In genomic region chr4:8125526-8126056, GRCh38 we compare ENCODE assay signal across 24 cellular contexts. TPM values are rescaled to one million over a fixed set of nuclear protein-coding genes. Genes with fewer than 3 reads are reported as not detected.
A peak's percentile ranks its signal among the peaks of the same experiment; 100 is the strongest.
DNase-seq lines count a peak whose midpoint lies in the region; ATAC-seq, FAIRE-seq and TF ChIP-seq lines count a peak whose summit lies in the region.
"Had no signal": no experiment of that assay in that cellular context is flagged by ENCODE, and none has a peak within 500 bp of the region (broad histone marks: within the 10 kb centered on the region; RNA-seq: fewer than 3 reads in every experiment).

No MANE protein-coding gene starts in this region.

- DNase-seq in right cardiac atrium (peak in 2 of 3 donors; percentile 29 to 37), left ventricle myocardium inferior (no peak), bronchial epithelial cell (ENCODE audit: low read depth) (no peak), trophoblast cell (no peak), SKM-1 (lab: John Stamatoyannopoulos, UW; ENCODE audit: unreplicated experiment) (no peak), foreskin melanocyte (no peak)
- DNase-seq: 8988T; ACHN; AML-193; BE2C; Caco-2; CD4-positive, CD25-positive, alpha-beta regulatory T cell; CD8-positive, alpha-beta T cell; DMS153; DND-41; HCEC 1CT had no signal

- H3K27ac ChIP-seq in right cardiac atrium (ENCODE audit: low read length) (no peak overlapping the region), left ventricle myocardium inferior (replicated peaks) (no peak overlapping the region), trophoblast cell (ENCODE audit: low read depth, low read length) (no peak overlapping the region), skeletal muscle tissue (ENCODE audit: low read depth, low read length) (peak overlapping the region; percentile 99)
- H3K27ac ChIP-seq: A549, C4-2B had no signal

- H3K4me2 ChIP-seq in trophoblast cell (ENCODE audit: low read length): no peak overlapping the region
- H3K4me2 ChIP-seq: A549, GM23338 had no signal

- H3K4me3 ChIP-seq in right cardiac atrium (ENCODE audit: low read length) (no peak overlapping the region), left ventricle myocardium inferior (no peak overlapping the region), bronchial epithelial cell (ENCODE audit: low read depth, low read length) (no peak overlapping the region), trophoblast cell (ENCODE audit: low read depth, low read length) (no peak overlapping the region), skeletal muscle tissue (ENCODE audit: low read length in 3 of 3) (peak overlapping the region; percentile 83 to 93 (median 91))
- H3K4me3 ChIP-seq: A549, GM23338 had no signal

- H3K9me3 ChIP-seq in right cardiac atrium (ENCODE audit: control insufficient read depth, low read length) (no peaks in the 10 kb centered on the region), left ventricle myocardium inferior (replicated peaks) (no peaks in the 10 kb centered on the region), trophoblast cell (ENCODE audit: insufficient read depth, low read depth, low read length) (peaks cover 3% of the 10 kb centered on the region), skeletal muscle tissue (ENCODE audit: control insufficient read depth in 3 of 3, low read length in 3 of 3) (no peaks in the 10 kb centered on the region)
- H3K9me3 ChIP-seq: A549, BE2C, Caco-2 had no signal

- peak; percentile 43 for FAIRE-seq in bronchial epithelial cell (lab: Jason Lieb, UNC)
- FAIRE-seq: A549, G401.6, GM19239, H54 had no signal

- no peak overlapping the region for H3K23ac ChIP-seq in trophoblast cell (ENCODE audit: low read length)

- H3K9ac ChIP-seq in trophoblast cell (ENCODE audit: low read length) (no peak overlapping the region), skeletal muscle tissue (ENCODE audit: low read depth in 1 of 3, low read length in 3 of 3) (peak overlapping the region; percentile 92 to 98 (median 97))

- no peak overlapping the region for H4K91ac ChIP-seq in trophoblast cell (ENCODE audit: low read depth, low read length)

- H3K36me3 ChIP-seq in left ventricle myocardium inferior: no peaks in the 10 kb centered on the region
- no peaks in the 10 kb centered on the region for H3K36me3 ChIP-seq in bronchial epithelial cell (ENCODE audit: control insufficient read depth, insufficient read depth, low read length)
- no peaks in the 10 kb centered on the region for H3K36me3 ChIP-seq in trophoblast cell (ENCODE audit: control insufficient read depth in 1 of 2, insufficient read depth in 2 of 2, low read length in 2 of 2)
- H3K36me3 ChIP-seq in skeletal muscle tissue (ENCODE audit: control insufficient read depth in 3 of 3, insufficient read depth in 3 of 3, low read length in 3 of 3): peaks cover 8 to 18% (median 13%) of the 10 kb centered on the region in 3 donors
- H3K36me3 ChIP-seq: BE2C had no signal

- no peak overlapping the region for H2BK12ac ChIP-seq in trophoblast cell (ENCODE audit: low read length)

- ATAC-seq in right cardiac atrium (no peak), GM21576 (IDR thresholded peaks at IDR 0.05; ENCODE audit: unreplicated experiment) (no peak)
- ATAC-seq: A549; CD8-positive, alpha-beta T cell; GM23338 had no signal

- WGBS in right cardiac atrium: 93% methylated on average over 20 of the region's 20 CpGs
- WGBS in trophoblast cell (ENCODE audit: extremely low coverage, insufficient coverage, insufficient read length): no CpG with 5 or more reads among the region's 20 CpGs

- no peak overlapping the region for H3K18ac ChIP-seq in trophoblast cell (ENCODE audit: low read length)

- H3K79me2 ChIP-seq in trophoblast cell (ENCODE audit: control insufficient read depth, insufficient read depth, low read length, poor library complexity): no peaks in the 10 kb centered on the region

- no peak overlapping the region for H3K4ac ChIP-seq in trophoblast cell (ENCODE audit: low read depth, low read length)

- H2AK5ac ChIP-seq in trophoblast cell (ENCODE audit: low read length): peak overlapping the region; percentile 23

- H4K12ac ChIP-seq in trophoblast cell (ENCODE audit: low read depth, low read length): no peak overlapping the region

- no peak for TF ChIP-seq CTCF in left ventricle myocardium inferior (IDR thresholded peaks at IDR 0.05; ENCODE audit: borderline replicate concordance)
- no peak for TF ChIP-seq CTCF in bronchial epithelial cell (IDR thresholded peaks at IDR 0.05; ENCODE audit: insufficient read depth, low read length, severe bottlenecking)

- no peak overlapping the region for H2AFZ ChIP-seq in trophoblast cell (ENCODE audit: insufficient read depth, low read length, poor library complexity)
- H2AFZ ChIP-seq: GM23338 had no signal

- intact Hi-C loops in right cardiac atrium (cut with DNase I) (no loop called here), left ventricle myocardium inferior (cut with micrococcal nuclease) (no loop called here)

- H2BK5ac ChIP-seq in trophoblast cell (ENCODE audit: low read depth, low read length, poor library complexity): no peak overlapping the region

- no peak overlapping the region for H3K14ac ChIP-seq in trophoblast cell (ENCODE audit: low read length)

- peaks cover 3% of the 10 kb centered on the region for H3K4me1 ChIP-seq in right cardiac atrium (ENCODE audit: control insufficient read depth, insufficient read depth, low read length)
- peaks cover 14% of the 10 kb centered on the region for H3K4me1 ChIP-seq in left ventricle myocardium inferior
- peaks cover 14 to 17% of the 10 kb centered on the region in 2 experiments for H3K4me1 ChIP-seq in trophoblast cell (ENCODE audit: control insufficient read depth in 1 of 2, insufficient read depth in 2 of 2, low read length in 2 of 2)
- peaks cover 74 to 95% (median 81%) of the 10 kb centered on the region in 3 donors for H3K4me1 ChIP-seq in skeletal muscle tissue (ENCODE audit: control insufficient read depth in 3 of 3, insufficient read depth in 3 of 3, low read length in 3 of 3)
- H3K4me1 ChIP-seq: A549, Caco-2 had no signal

- no peak overlapping the region for H2BK120ac ChIP-seq in trophoblast cell (ENCODE audit: insufficient read depth, low read length, poor library complexity)

- H3K27me3 ChIP-seq in right cardiac atrium (ENCODE audit: control insufficient read depth, insufficient read depth): no peaks in the 10 kb centered on the region
- H3K27me3 ChIP-seq in left ventricle myocardium inferior (ENCODE audit: low read depth): no peaks in the 10 kb centered on the region
- no peaks in the 10 kb centered on the region for H3K27me3 ChIP-seq in bronchial epithelial cell (ENCODE audit: control insufficient read depth, insufficient read depth, low read length)
- H3K27me3 ChIP-seq in trophoblast cell (ENCODE audit: insufficient read depth, low read length): no peaks in the 10 kb centered on the region
- no peaks in the 10 kb centered on the region for H3K27me3 ChIP-seq in skeletal muscle tissue (ENCODE audit: control insufficient read depth in 3 of 3, insufficient read depth in 3 of 3, low read length in 3 of 3)
- H3K27me3 ChIP-seq: BE2C had no signal

- H3K79me1 ChIP-seq in trophoblast cell (ENCODE audit: low read length): peaks cover 7% of the 10 kb centered on the region

- no peak overlapping the region for H4K8ac ChIP-seq in trophoblast cell (ENCODE audit: low read depth, low read length)

RNA-seq across cellular contexts. Expression of gene ABLIM2, which starts 33.0 kb away (rescaled TPM):
- 10 to 100 TPM in 2 of 4 donors, 1 to 10 TPM in 2; 6.2 to 17.4 (median 9.6) TPM for total RNA-seq in right cardiac atrium
- polyA plus RNA-seq in right cardiac atrium: 4.2 TPM
- total RNA-seq in left ventricle myocardium inferior: 43.5 TPM
- total RNA-seq in bronchial epithelial cell: 1.1 and 2.8 TPM in 2 replicates
- 3.0 and 3.2 TPM in 2 replicates for polyA plus RNA-seq in trophoblast cell (2013)
- 7.3 TPM for total RNA-seq in skeletal muscle tissue

Comparison
In these comparisons a context has a peak if more than half of its experiments do, and no peak if none do; other contexts are left out.
1. DNase-seq: peak in right cardiac atrium (2 of 3); none in left ventricle myocardium inferior (single experiment), bronchial epithelial cell (single experiment), trophoblast cell (0 of 2), SKM-1 (single experiment) and foreskin melanocyte (single experiment).
2. H3K4me3 ChIP-seq: peak in skeletal muscle tissue (3 of 3); none in right cardiac atrium (single experiment), left ventricle myocardium inferior (single experiment), bronchial epithelial cell (single experiment) and trophoblast cell (single experiment).